ENCODE assay signal across 12 cellular contexts in the genomic region with DNA sequence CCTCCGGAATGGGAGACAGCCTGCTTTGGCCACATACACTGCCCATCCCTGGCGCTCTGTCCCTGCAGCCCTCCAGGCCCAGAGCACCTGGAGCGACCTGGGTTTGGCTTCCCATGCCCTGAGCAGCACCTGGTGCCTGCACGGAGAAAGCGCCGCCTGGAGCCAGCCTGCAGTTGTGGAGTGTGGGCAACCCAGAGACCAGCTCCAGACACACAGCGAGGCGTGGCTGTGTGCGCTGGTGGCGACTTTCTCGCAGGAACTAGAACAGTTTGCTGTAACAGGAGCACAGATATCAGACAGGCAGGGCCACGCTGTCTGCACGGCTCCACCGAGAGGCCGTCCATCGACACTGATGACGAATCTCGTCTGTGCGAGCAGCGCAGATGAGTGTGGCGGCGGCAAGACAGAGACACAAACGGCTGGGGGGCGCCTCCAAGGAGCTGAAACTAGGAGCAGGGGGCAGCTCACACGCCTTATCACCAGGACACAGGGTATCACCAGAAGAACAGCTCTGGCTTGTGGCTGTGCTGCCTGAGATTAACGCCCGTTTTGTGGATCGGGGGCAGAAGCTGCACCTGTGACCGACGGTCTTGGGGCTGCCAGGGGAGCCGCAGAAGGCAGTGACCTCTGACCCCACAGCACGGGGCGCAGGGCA.
DNase-seq lines count a peak whose midpoint lies in the region; ATAC-seq, FAIRE-seq and TF ChIP-seq lines count a peak whose summit lies in the region.
"Had no signal": no experiment of that assay in that cellular context is flagged by ENCODE, and none has a peak within 500 bp of the region (broad histone marks: within the 10 kb centered on the region; RNA-seq: fewer than 3 reads in every experiment).

No MANE protein-coding gene starts in this region.

- no peaks in the 10 kb centered on the region for H3K36me3 ChIP-seq in CD8-positive, alpha-beta T cell (ENCODE audit: insufficient read depth, low read length)
- H3K36me3 ChIP-seq in parathyroid adenoma (ENCODE audit: control insufficient read depth, insufficient read depth, low read length): no peaks in the 10 kb centered on the region
- H3K36me3 ChIP-seq: brain microvascular endothelial cell had no signal

- peak in 1 of 7 experiments; percentile 21 for DNase-seq in CD8-positive, alpha-beta T cell
- DNase-seq in coronary artery (ENCODE audit: low spot score): no peak
- DNase-seq in D721Med (ENCODE audit: insufficient read length, low spot score): no peak
- DNase-seq in UCSD-AML1 (lab: John Stamatoyannopoulos, UW; ENCODE audit: unreplicated experiment): no peak
- DNase-seq in NCI-H146 (lab: John Stamatoyannopoulos, UW): no peak
- DNase-seq in GM03348 (ENCODE audit: low spot score): no peak
- DNase-seq: brain microvascular endothelial cell, NCI-H1436, NCI-H82 had no signal

- no peak overlapping the region for H2AFZ ChIP-seq in parathyroid adenoma

- peak overlapping the region; percentile 53 for H3K27ac ChIP-seq in CD8-positive, alpha-beta T cell (ENCODE audit: low read depth, low read length)
- H3K27ac ChIP-seq in coronary artery (no peak overlapping the region), parathyroid adenoma (no peak overlapping the region)
- H3K27ac ChIP-seq: brain microvascular endothelial cell had no signal

- peak overlapping the region; percentile 70 for H3K4me3 ChIP-seq in CD8-positive, alpha-beta T cell (ENCODE audit: low read depth, low read length)
- H3K4me3 ChIP-seq in coronary artery (peak overlapping the region; percentile 68), parathyroid adenoma (ENCODE audit: low read depth, low read length) (peak overlapping the region; percentile 61)

- H3K27me3 ChIP-seq in CD8-positive, alpha-beta T cell (ENCODE audit: insufficient read depth, low read length): no peaks in the 10 kb centered on the region
- H3K27me3 ChIP-seq in parathyroid adenoma (ENCODE audit: control insufficient read depth, insufficient read depth, low read length): no peaks in the 10 kb centered on the region
- H3K27me3 ChIP-seq: brain microvascular endothelial cell had no signal

- no peak for ATAC-seq in CD8-positive, alpha-beta T cell
- peak; percentile 4 for ATAC-seq in HG03064 (IDR thresholded peaks at IDR 0.05; ENCODE audit: low read depth, unreplicated experiment)

- no peaks in the 10 kb centered on the region for H3K9me3 ChIP-seq in CD8-positive, alpha-beta T cell (ENCODE audit: low read length)
- no peaks in the 10 kb centered on the region for H3K9me3 ChIP-seq in parathyroid adenoma (ENCODE audit: control insufficient read depth, low read length)

- no peaks in the 10 kb centered on the region for H3K27me3 Mint-ChIP-seq in CD8-positive, alpha-beta T cell (ENCODE audit: low read depth)

- FAIRE-seq in D721Med (lab: Jason Lieb, UNC): no peak
- FAIRE-seq: urothelium cell line had no signal

- H3K79me2 ChIP-seq in parathyroid adenoma: no peaks in the 10 kb centered on the region

- H3K9me3 Mint-ChIP-seq in CD8-positive, alpha-beta T cell: no peaks in the 10 kb centered on the region

- peaks cover 18% of the 10 kb centered on the region for H3K4me1 Mint-ChIP-seq in CD8-positive, alpha-beta T cell (ENCODE audit: low read depth)

- CTCF ChIA-PET in CD8-positive, alpha-beta T cell (lab: Charles Lee): interaction anchor here (1.1 to 1.3 kb wide), 2 partner anchors 11 to 15 kb away, joined by 4 to 6 read pairs; no protein-coding TSS in a partner anchor

- peaks cover 19% of the 10 kb centered on the region for H3K4me1 ChIP-seq in CD8-positive, alpha-beta T cell (ENCODE audit: insufficient read depth, low read length)
- no peaks in the 10 kb centered on the region for H3K4me1 ChIP-seq in parathyroid adenoma

- no peak overlapping the region for H3K9ac ChIP-seq in parathyroid adenoma

- POLR2A ChIA-PET in CD8-positive, alpha-beta T cell (lab: Charles Lee): interaction anchor here (0.6 to 1.2 kb wide), 4 partner anchors 12 to 150 kb away, joined by 3 to 4 read pairs (median 3); no protein-coding TSS in a partner anchor

- H3K4me3 Mint-ChIP-seq in CD8-positive, alpha-beta T cell: peak overlapping the region; percentile 87

- TF ChIP-seq CTCF in CD8-positive, alpha-beta T cell (IDR thresholded peaks at IDR 0.05): no peak
- TF ChIP-seq CTCF in coronary artery (IDR thresholded peaks at IDR 0.05) (no peak), parathyroid adenoma (IDR thresholded peaks at IDR 0.05) (no peak), D721Med (IDR thresholded peaks at IDR 0.05; ENCODE audit: insufficient read depth, missing control alignments) (no peak)

- H3K4me2 ChIP-seq in parathyroid adenoma (ENCODE audit: low read length): peak overlapping the region; percentile 92

- intact Hi-C loops in CD8-positive, alpha-beta T cell (cut with DNase I, micrococcal nuclease): loop anchor here (2.0 to 10.0 kb wide), 3 partner anchors 73 to 177 kb away; no protein-coding TSS in a partner anchor

- peak overlapping the region; percentile 80 for H3K27ac Mint-ChIP-seq in CD8-positive, alpha-beta T cell

- no peaks in the 10 kb centered on the region for H3K36me3 Mint-ChIP-seq in CD8-positive, alpha-beta T cell
